ENCODE assay signal across 29 cellular contexts in the genomic region with DNA sequence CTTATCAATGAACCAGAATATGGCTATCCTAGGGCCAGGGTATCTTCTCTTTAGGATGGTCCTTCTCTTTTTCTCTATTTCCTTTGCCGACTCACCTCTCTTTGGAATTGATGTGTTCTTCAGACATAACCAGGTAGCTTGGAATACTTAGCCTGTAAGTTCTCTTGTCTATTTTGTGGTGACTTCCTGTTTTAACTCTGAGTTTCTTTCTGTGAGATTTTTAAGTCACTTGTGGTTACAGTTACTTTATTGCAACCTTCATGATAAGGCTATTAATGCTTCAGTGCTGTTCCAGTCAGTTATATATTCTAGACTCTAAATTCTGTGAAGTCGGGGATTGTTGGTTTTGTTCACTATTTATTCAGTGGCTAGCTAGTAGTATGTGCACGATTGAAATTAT. TPM values are rescaled to one million over a fixed set of nuclear protein-coding genes. Genes with fewer than 3 reads are reported as not detected.
DNase-seq lines count a peak whose midpoint lies in the region; ATAC-seq, FAIRE-seq and TF ChIP-seq lines count a peak whose summit lies in the region.
"Had no signal": no experiment of that assay in that cellular context is flagged by ENCODE, and none has a peak within 500 bp of the region (broad histone marks: within the 10 kb centered on the region; RNA-seq: fewer than 3 reads in every experiment).

No MANE protein-coding gene starts in this region.

- peaks cover 21% of the 10 kb centered on the region for H3K36me3 Mint-ChIP-seq in stimulated activated naive CD8-positive, alpha-beta T cell treated with anti-CD3 and anti-CD28 coated beads, Interleukin-15, Interleukin-2, amounts not matched to agents 100 ng/mL and 50 ng/mL, for 24 hours (ENCODE audit: low read depth)
- H3K36me3 Mint-ChIP-seq in activated B cell treated with CpG ODN at 0.5 μM for 24 hours (ENCODE audit: low read depth) = peaks cover 16% of the 10 kb centered on the region

- DNase-seq in stimulated activated naive CD8-positive, alpha-beta T cell treated with anti-CD3 and anti-CD28 coated beads, Interleukin-15, amount 100 ng/mL, for 72 hours = no peak
- DNase-seq in NAMALWA (ENCODE audit: low spot score) (peak; percentile 1), activated B cell treated with CpG ODN at 0.5 μM for 24 hours (no peak), HepG2 (ENCODE audit: low spot score) (no peak)
- no peak for DNase-seq in activated CD4-positive, CD25-positive, alpha-beta regulatory T cell treated with anti-CD3 and anti-CD28 coated beads, Interleukin-2, amount 50 U/mL, for 72 hours
- DNase-seq: ACHN; activated CD4-positive, alpha-beta T cell treated with anti-CD3 and anti-CD28 coated beads for 4 hours; activated naive CD4-positive, alpha-beta T cell treated with anti-CD3 and anti-CD28 coated beads, Interleukin-2, amount 50 U/mL, for 16 hours; amygdala; DMS153; foreskin melanocyte; heart left ventricle; NCI-H1436; NCI-H2081 treated with DMSO at 0.1 percent for 48 hours; NCI-H345; NCI-H69; posterior cingulate gyrus; T-helper 17 cell had no signal

- no peak overlapping the region for H2AFZ ChIP-seq in HepG2 (ENCODE audit: low read length)

- TF ChIP-seq EP300 in HepG2 (IDR thresholded peaks at IDR 0.05; ENCODE audit: low read depth in 2 of 2, low read length in 2 of 2) (no peak), HepG2 (CRISPR knock-in tag; IDR thresholded peaks at IDR 0.05; ENCODE audit: borderline replicate concordance) (no peak)

- no TSS peak for BruUV-seq in HepG2 (replicated peaks; lab: Mats Ljungman, UMichigan)

- H3K4me3 Mint-ChIP-seq in stimulated activated naive CD8-positive, alpha-beta T cell treated with anti-CD3 and anti-CD28 coated beads, Interleukin-15, Interleukin-2, amounts not matched to agents 100 ng/mL and 50 ng/mL, for 24 hours = no peak overlapping the region
- H3K4me3 Mint-ChIP-seq in stimulated activated naive CD8-positive, alpha-beta T cell treated with anti-CD3 and anti-CD28 coated beads, Interleukin-15, amount 100 ng/mL, for 72 hours = no peak overlapping the region
- H3K4me3 Mint-ChIP-seq in activated B cell treated with CpG ODN at 0.5 μM for 24 hours = no peak overlapping the region
- H3K4me3 Mint-ChIP-seq: T-helper 17 cell had no signal

- H3K36me3 ChIP-seq in HepG2 (replicated peaks in 1 of 2; ENCODE audit: control insufficient read depth in 1 of 2, insufficient read depth in 2 of 2, low read length in 2 of 2) = no peaks in the 10 kb centered on the region
- H3K36me3 ChIP-seq: heart left ventricle, neutrophil, right atrium auricular region, thoracic aorta had no signal

- TF ChIP-seq POLR2A in HepG2 (IDR thresholded peaks at IDR 0.05; ENCODE audit: insufficient read depth in 1 of 2, low read depth in 2 of 2, low read length in 2 of 2) = no peak

- no peaks in the 10 kb centered on the region for H3K27me3 Mint-ChIP-seq in stimulated activated naive CD8-positive, alpha-beta T cell treated with anti-CD3 and anti-CD28 coated beads, Interleukin-15, Interleukin-2, amounts not matched to agents 100 ng/mL and 50 ng/mL, for 24 hours
- H3K27me3 Mint-ChIP-seq in stimulated activated naive CD8-positive, alpha-beta T cell treated with anti-CD3 and anti-CD28 coated beads, Interleukin-15, amount 100 ng/mL, for 72 hours = no peaks in the 10 kb centered on the region
- H3K27me3 Mint-ChIP-seq in activated B cell treated with CpG ODN at 0.5 μM for 24 hours = no peaks in the 10 kb centered on the region
- H3K27me3 Mint-ChIP-seq: T-helper 17 cell had no signal

- POLR2A ChIA-PET in activated B cell treated with CpG ODN at 0.5 μM for 24 hours (lab: Charles Lee) = no interaction called here
- POLR2A ChIA-PET in HepG2 (lab: Yijun Ruan, JAX) = no interaction called here

- H3K9me3 ChIP-seq in HepG2 (ENCODE audit: low read length) = no peaks in the 10 kb centered on the region
- H3K9me3 ChIP-seq: neutrophil, right atrium auricular region, thoracic aorta had no signal

- no peaks in the 10 kb centered on the region for H3K79me2 ChIP-seq in HepG2 (ENCODE audit: insufficient read depth, low read length)

- no peaks in the 10 kb centered on the region for H3K4me1 ChIP-seq in HepG2 (ENCODE audit: insufficient read depth, low read length)
- H3K4me1 ChIP-seq: heart left ventricle, right atrium auricular region had no signal

- no peak overlapping the region for H3K4me3 ChIP-seq in HepG2 (replicated peaks in 1 of 3; ENCODE audit: insufficient read depth in 1 of 3, low read depth in 2 of 3, low read length in 3 of 3)
- H3K4me3 ChIP-seq: BLaER1 treated with 17β-estradiol and CSF1 and Interleukin-3, amounts not matched to agents 10 nM and 100 nM; heart left ventricle; right atrium auricular region; smooth muscle cell; thoracic aorta had no signal

- peak overlapping the region; percentile 29 for H3K27ac Mint-ChIP-seq in stimulated activated naive CD8-positive, alpha-beta T cell treated with anti-CD3 and anti-CD28 coated beads, Interleukin-15, Interleukin-2, amounts not matched to agents 100 ng/mL and 50 ng/mL, for 24 hours
- H3K27ac Mint-ChIP-seq in stimulated activated naive CD8-positive, alpha-beta T cell treated with anti-CD3 and anti-CD28 coated beads, Interleukin-15, amount 100 ng/mL, for 72 hours = no peak overlapping the region
- H3K27ac Mint-ChIP-seq in activated B cell treated with CpG ODN at 0.5 μM for 24 hours = peak overlapping the region; percentile 9
- H3K27ac Mint-ChIP-seq: activated T-helper 2 cell treated with anti-CD3 and anti-CD28 coated beads, Interferon-gamma antibody, Interleukin-2, Interleukin-4, amounts not matched to agents 10 μg/mL and 5 μg/mL and 100 μg/mL, durations not matched to agents 14 hours and 24 hours and 36 hours; T-helper 17 cell had no signal

- no peak overlapping the region for H3K4me2 ChIP-seq in HepG2 (ENCODE audit: low read depth, low read length)
- H3K4me2 ChIP-seq: smooth muscle cell had no signal

- no peak overlapping the region for H3K9ac ChIP-seq in HepG2 (ENCODE audit: insufficient read depth, low read depth, low read length)
- H3K9ac ChIP-seq: BLaER1 treated with 17β-estradiol and CSF1 and Interleukin-3, amounts not matched to agents 10 nM and 100 nM had no signal

- intact Hi-C loops in activated B cell treated with CpG ODN at 0.5 μM for 24 hours (cut with micrococcal nuclease) = no loop called here
- intact Hi-C loops in HepG2 (cut with micrococcal nuclease; ENCODE audit: unreplicated experiment) = no loop called here

- no peak overlapping the region for H3K27ac ChIP-seq in HepG2 (ENCODE audit: extremely low read length, insufficient read depth, low read length)
- H3K27ac ChIP-seq: BLaER1 treated with 17β-estradiol and CSF1 and Interleukin-3, amounts not matched to agents 10 nM and 100 nM; heart left ventricle; neutrophil; right atrium auricular region; RWPE1; thoracic aorta had no signal

- no peaks in the 10 kb centered on the region for H3K27me3 ChIP-seq in HepG2 (ENCODE audit: control insufficient read depth in 1 of 2, insufficient read depth in 2 of 2, low read length in 2 of 2)
- H3K27me3 ChIP-seq: BLaER1 treated with 17β-estradiol and CSF1 and Interleukin-3, amounts not matched to agents 10 nM and 100 nM; heart left ventricle; neutrophil; right atrium auricular region had no signal

- WGBS in HepG2 (ENCODE audit: low lambda C conversion rate) = 85% methylated on average over 3 of the region's 3 CpGs

- H3K9me3 Mint-ChIP-seq in stimulated activated naive CD8-positive, alpha-beta T cell treated with anti-CD3 and anti-CD28 coated beads, Interleukin-15, Interleukin-2, amounts not matched to agents 100 ng/mL and 50 ng/mL, for 24 hours = no peaks in the 10 kb centered on the region
- H3K9me3 Mint-ChIP-seq in stimulated activated naive CD8-positive, alpha-beta T cell treated with anti-CD3 and anti-CD28 coated beads, Interleukin-15, amount 100 ng/mL, for 72 hours = peaks cover 7 to 24% of the 10 kb centered on the region in 2 donors
- peaks cover 16% of the 10 kb centered on the region for H3K9me3 Mint-ChIP-seq in activated B cell treated with CpG ODN at 0.5 μM for 24 hours

- no peak for TF ChIP-seq CTCF in activated B cell treated with CpG ODN at 0.5 μM for 24 hours (IDR thresholded peaks at IDR 0.05)
- no peak for TF ChIP-seq CTCF in HepG2 (CRISPR knock-in tag; IDR thresholded peaks at IDR 0.05)

- in situ Hi-C loops in HepG2 (cut with HindIII; ENCODE audit: extremely low pct_ligation_motif_present, low pct_unique_long_range_greater_than_20kb) = no loop called here

- peaks cover 9% of the 10 kb centered on the region for H3K4me1 Mint-ChIP-seq in stimulated activated naive CD8-positive, alpha-beta T cell treated with anti-CD3 and anti-CD28 coated beads, Interleukin-15, Interleukin-2, amounts not matched to agents 100 ng/mL and 50 ng/mL, for 24 hours (ENCODE audit: low read depth)
- H3K4me1 Mint-ChIP-seq in stimulated activated naive CD8-positive, alpha-beta T cell treated with anti-CD3 and anti-CD28 coated beads, Interleukin-15, amount 100 ng/mL, for 72 hours = peaks cover 7% of the 10 kb centered on the region
- H3K4me1 Mint-ChIP-seq in activated B cell treated with CpG ODN at 0.5 μM for 24 hours = peaks cover 7% of the 10 kb centered on the region

- no peak for FAIRE-seq in HepG2 (lab: Jason Lieb, UNC)
- FAIRE-seq: bronchial epithelial cell, urothelium cell line had no signal

- no peak for ATAC-seq in stimulated activated naive CD8-positive, alpha-beta T cell treated with anti-CD3 and anti-CD28 coated beads, Interleukin-15, amount 100 ng/mL, for 72 hours
- no peak for ATAC-seq in activated B cell treated with CpG ODN at 0.5 μM for 24 hours (ENCODE audit: low read depth)
- ATAC-seq in GM19452 (IDR thresholded peaks at IDR 0.05; ENCODE audit: unreplicated experiment) = no peak
- no peak for ATAC-seq in HepG2
- ATAC-seq: heart left ventricle, T-helper 17 cell had no signal

- no peak for TF ChIP-seq RAD21 in HepG2 (CRISPR knock-in tag; IDR thresholded peaks at IDR 0.05)

- CTCF ChIA-PET in activated B cell treated with CpG ODN at 0.5 μM for 24 hours (lab: Charles Lee) (no interaction called here), HepG2 (lab: Yijun Ruan, JAX; ENCODE audit: low intra/inter-chr PET ratio, low total read pairs) (no interaction called here)

- no peaks in the 10 kb centered on the region for H4K20me1 ChIP-seq in HepG2 (ENCODE audit: insufficient read depth, low read length)
- H4K20me1 ChIP-seq: BLaER1 treated with 17β-estradiol and CSF1 and Interleukin-3, amounts not matched to agents 10 nM and 100 nM had no signal

RNA-seq across cellular contexts. Expression of gene DISP1, which starts 46.2 kb away (rescaled TPM):
- total RNA-seq in activated B cell treated with CpG ODN at 0.5 μM for 24 hours (4.5 and 5.1 TPM in 2 replicates), HepG2 (2016; rRNA removed; fragmentation: Illumina TruSeq; extraction: Trizol) (1.2 and 1.9 TPM in 2 replicates)
- total RNA-seq in HepG2 (2016; cell fraction: cytosol; rRNA removed; fragmentation: Illumina TruSeq; extraction: Trizol; ENCODE audit: low read depth) = 1.3 and 2.3 TPM in 2 replicates
- total RNA-seq in HepG2 (2016; cell fraction: insoluble cytoplasmic fraction; rRNA removed; fragmentation: Illumina TruSeq; extraction: Trizol) = 1.1 and 1.8 TPM in 2 replicates
- total RNA-seq in HepG2 (2016; cell fraction: membrane; rRNA removed; fragmentation: Illumina TruSeq; extraction: Trizol) = 0.83 and 0.87 TPM in 2 replicates
- total RNA-seq in HepG2 (2016; cell fraction: nucleus; rRNA removed; fragmentation: Illumina TruSeq; extraction: Trizol) = 2.7 and 3.4 TPM in 2 replicates
- 1.8 and 2.0 TPM in 2 replicates for polyA plus RNA-seq in HepG2 (2011; rRNA removed)
- 1.5 and 2.1 TPM in 2 replicates for polyA plus RNA-seq in HepG2 (2011; cell fraction: cytosol; rRNA removed)
- polyA plus RNA-seq in HepG2 (2011; cell fraction: nucleus; rRNA removed) = 3.3 and 3.6 TPM in 2 replicates
- 1.3 and 2.0 TPM in 2 replicates for polyA plus RNA-seq in HepG2 (2012)
- polyA plus RNA-seq in HepG2 (2016; cell fraction: cytosol; fragmentation: Illumina TruSeq; extraction: Trizol; ENCODE audit: low read depth) = 0.15 and 0.40 TPM in 2 replicates
- polyA plus RNA-seq in HepG2 (2016; cell fraction: insoluble cytoplasmic fraction; fragmentation: Illumina TruSeq; extraction: Trizol; ENCODE audit: low read depth) = 0.84 and 1.1 TPM in 2 replicates
- polyA plus RNA-seq in HepG2 (2016; cell fraction: membrane; fragmentation: Illumina TruSeq; extraction: Trizol; ENCODE audit: low read depth) = 0.19 and 0.37 TPM in 2 replicates
- 2.4 and 3.5 TPM in 2 replicates for polyA plus RNA-seq in HepG2 (2016; cell fraction: nucleus; fragmentation: Illumina TruSeq; extraction: Trizol; ENCODE audit: insufficient read depth, low read depth)
- polyA minus RNA-seq in HepG2 (2011; rRNA and poly(A)+ RNA removed; ENCODE audit: low replicate concordance) = 20.5 and 35.1 TPM in 2 replicates
- polyA minus RNA-seq in HepG2 (2011; cell fraction: cytosol; rRNA and poly(A)+ RNA removed) = 2.0 and 2.4 TPM in 2 replicates
- 7.2 and 9.3 TPM in 2 replicates for polyA minus RNA-seq in HepG2 (2011; cell fraction: nucleus; rRNA and poly(A)+ RNA removed)

Comparison
In these comparisons a context has a peak if more than half of its experiments do, and no peak if none do; other contexts are left out.
1. H3K27ac Mint-ChIP-seq: peak in stimulated activated naive CD8-positive, alpha-beta T cell treated with anti-CD3 and anti-CD28 coated beads, Interleukin-15, Interleukin-2, amounts not matched to agents 100 ng/mL and 50 ng/mL, for 24 hours (single experiment) and activated B cell treated with CpG ODN at 0.5 μM for 24 hours (single experiment); none in stimulated activated naive CD8-positive, alpha-beta T cell treated with anti-CD3 and anti-CD28 coated beads, Interleukin-15, amount 100 ng/mL, for 72 hours (0 of 2).